In genomic region chr18:2660849-2661248, GRCh38 we compare ENCODE assay signal across 8 cellular contexts. TPM values are rescaled to one million over a fixed set of nuclear protein-coding genes. Genes with fewer than 3 reads are reported as not detected.
DNase-seq lines count a peak whose midpoint lies in the region; ATAC-seq and TF ChIP-seq lines count a peak whose summit lies in the region.
"Not testable (repeated sequence)": the region's sequence is repeated elsewhere in the genome, so short reads cannot be mapped to it uniquely, and the experiment has no call there.

No MANE protein-coding gene starts in this region.

- intact Hi-C loops in CD4-positive, alpha-beta memory T cell (cut with micrococcal nuclease); naive thymus-derived CD4-positive, alpha-beta T cell (cut with micrococcal nuclease): not testable (repeated sequence)

- peak overlapping the region; percentile 18 for H3K4me2 ChIP-seq in Loucy (ENCODE audit: low read depth, low read length, poor library complexity, severe bottlenecking)

- peak overlapping the region in 4 of 7 donors; percentile 77 to 87 (median 78) for H3K27ac Mint-ChIP-seq in CD4-positive, alpha-beta memory T cell
- peak overlapping the region; percentile 1 for H3K27ac Mint-ChIP-seq in T-helper 2 cell treated with Interferon-gamma antibody and Interleukin-4, amounts not matched to agents 5 μg/mL and 100 μg/mL, for 36 hours
- H3K27ac Mint-ChIP-seq in activated T-cell treated with anti-CD3 and anti-CD28 coated beads, Interleukin-2, amount 50 U/mL, for 24 hours: peak overlapping the region; percentile 74
- H3K27ac Mint-ChIP-seq in activated naive CD4-positive, alpha-beta T cell treated with anti-CD3 and anti-CD28 coated beads, Interleukin-2, amount 50 U/mL, for 24 hours: not testable (repeated sequence)
- H3K27ac Mint-ChIP-seq in effector memory CD8-positive, alpha-beta T cell: peak overlapping the region; percentile 21 to 76
- H3K27ac Mint-ChIP-seq in naive thymus-derived CD4-positive, alpha-beta T cell: peak overlapping the region in 6 of 9 donors; percentile 40 to 79 (median 68)
- H3K27ac Mint-ChIP-seq in stimulated activated memory B cell treated with anti-CD40 and anti-IgM and Interleukin-4, amounts not matched to agents 10 μg/mL and 1 μg/mL and 100 μg/mL, for 72 hours: peak overlapping the region; percentile 21

- CTCF ChIA-PET in CD4-positive, alpha-beta memory T cell (lab: Charles Lee; ENCODE audit: partially characterized antibody); naive thymus-derived CD4-positive, alpha-beta T cell (lab: Charles Lee): not testable (repeated sequence)

- not testable (repeated sequence) for H3K27ac ChIP-seq in CD4-positive, alpha-beta memory T cell (ENCODE audit: low read depth, low read length); naive thymus-derived CD4-positive, alpha-beta T cell (ENCODE audit: low read depth, low read length)

- H3K9me2 ChIP-seq in Loucy (replicated peaks; ENCODE audit: low read depth, low read length): not testable (repeated sequence)

- not testable (repeated sequence) for TF ChIP-seq CTCF in Loucy (conservative IDR thresholded peaks at IDR 0.05; ENCODE audit: low read length)

- H2AFZ ChIP-seq in Loucy (ENCODE audit: low read length): not testable (repeated sequence)

- peaks cover 63% of the 10 kb centered on the region for H3K4me1 ChIP-seq in CD4-positive, alpha-beta memory T cell (ENCODE audit: insufficient read depth, low read length)
- peaks cover 40% of the 10 kb centered on the region for H3K4me1 ChIP-seq in Loucy (ENCODE audit: insufficient read depth, low read length, poor library complexity, severe bottlenecking)
- peaks cover 36 to 44% of the 10 kb centered on the region in 2 donors for H3K4me1 ChIP-seq in naive thymus-derived CD4-positive, alpha-beta T cell (ENCODE audit: control insufficient read depth in 2 of 2, insufficient read depth in 2 of 2, low read length in 2 of 2)

- DNase-seq in CD4-positive, alpha-beta memory T cell; T-helper 2 cell treated with Interferon-gamma antibody and Interleukin-4, amounts not matched to agents 5 μg/mL and 100 μg/mL, for 36 hours (ENCODE audit: low spot score); activated T-cell treated with anti-CD3 and anti-CD28 coated beads, Interleukin-2, amount 50 U/mL, for 24 hours; effector memory CD8-positive, alpha-beta T cell; naive thymus-derived CD4-positive, alpha-beta T cell: not testable (repeated sequence)

- H3K9me3 ChIP-seq in CD4-positive, alpha-beta memory T cell (ENCODE audit: control insufficient read depth in 1 of 2, low read length in 2 of 2); Loucy (ENCODE audit: insufficient read depth, low read depth, low read length); naive thymus-derived CD4-positive, alpha-beta T cell (ENCODE audit: control insufficient read depth in 2 of 3, low read length in 3 of 3): not testable (repeated sequence)

- peaks cover 42 to 75% (median 57%) of the 10 kb centered on the region in 4 donors for H3K4me1 Mint-ChIP-seq in CD4-positive, alpha-beta memory T cell
- H3K4me1 Mint-ChIP-seq in T-helper 2 cell treated with Interferon-gamma antibody and Interleukin-4, amounts not matched to agents 5 μg/mL and 100 μg/mL, for 36 hours (ENCODE audit: low read depth): peaks cover 49% of the 10 kb centered on the region
- peaks cover 61% of the 10 kb centered on the region for H3K4me1 Mint-ChIP-seq in activated T-cell treated with anti-CD3 and anti-CD28 coated beads, Interleukin-2, amount 50 U/mL, for 24 hours (ENCODE audit: low read depth)
- H3K4me1 Mint-ChIP-seq in activated naive CD4-positive, alpha-beta T cell treated with anti-CD3 and anti-CD28 coated beads, Interleukin-2, amount 50 U/mL, for 24 hours: peaks cover 62% of the 10 kb centered on the region
- H3K4me1 Mint-ChIP-seq in effector memory CD8-positive, alpha-beta T cell (ENCODE audit: low read depth in 2 of 2): peaks cover 56 to 70% of the 10 kb centered on the region in 2 donors
- peaks cover 47 to 73% (median 67%) of the 10 kb centered on the region in 7 donors for H3K4me1 Mint-ChIP-seq in naive thymus-derived CD4-positive, alpha-beta T cell
- peaks cover 64% of the 10 kb centered on the region for H3K4me1 Mint-ChIP-seq in stimulated activated memory B cell treated with anti-CD40 and anti-IgM and Interleukin-4, amounts not matched to agents 10 μg/mL and 1 μg/mL and 100 μg/mL, for 72 hours

- H3K79me2 ChIP-seq in Loucy (ENCODE audit: insufficient read depth, low read length): peaks cover 97% of the 10 kb centered on the region

- POLR2A ChIA-PET in CD4-positive, alpha-beta memory T cell (lab: Charles Lee; ENCODE audit: partially characterized antibody): interaction anchor here (1.9 to 6.3 kb wide), 3 partner anchors 13 to 87 kb away, joined by 5 to 698 read pairs (median 261); partner anchors contain the start of genes METTL4 and NDC80
- POLR2A ChIA-PET in naive thymus-derived CD4-positive, alpha-beta T cell (lab: Charles Lee): interaction anchor here (6.3 kb wide), 1 partner anchor 19 kb away, joined by 424 read pairs; no protein-coding TSS in a partner anchor

- H3K36me3 ChIP-seq in CD4-positive, alpha-beta memory T cell (ENCODE audit: insufficient read depth, low read length); Loucy (ENCODE audit: insufficient read depth, low read length); naive thymus-derived CD4-positive, alpha-beta T cell (ENCODE audit: control insufficient read depth in 2 of 3, insufficient read depth in 3 of 3, low read length in 3 of 3): not testable (repeated sequence)

- H3K9me3 Mint-ChIP-seq in CD4-positive, alpha-beta memory T cell; T-helper 2 cell treated with Interferon-gamma antibody and Interleukin-4, amounts not matched to agents 5 μg/mL and 100 μg/mL, for 36 hours; activated T-cell treated with anti-CD3 and anti-CD28 coated beads, Interleukin-2, amount 50 U/mL, for 24 hours; activated naive CD4-positive, alpha-beta T cell treated with anti-CD3 and anti-CD28 coated beads, Interleukin-2, amount 50 U/mL, for 24 hours; effector memory CD8-positive, alpha-beta T cell; naive thymus-derived CD4-positive, alpha-beta T cell; stimulated activated memory B cell treated with anti-CD40 and anti-IgM and Interleukin-4, amounts not matched to agents 10 μg/mL and 1 μg/mL and 100 μg/mL, for 72 hours: not testable (repeated sequence)

- H3K4me3 ChIP-seq in CD4-positive, alpha-beta memory T cell (ENCODE audit: low read length in 2 of 2); Loucy (ENCODE audit: low read length, poor library complexity, severe bottlenecking); naive thymus-derived CD4-positive, alpha-beta T cell (ENCODE audit: low read length): not testable (repeated sequence)

- not testable (repeated sequence) for H3F3A ChIP-seq in Loucy (ENCODE audit: low read depth)

- peaks cover 91% of the 10 kb centered on the region for H4K20me1 ChIP-seq in Loucy (ENCODE audit: insufficient read depth, low read length, poor library complexity, severe bottlenecking)

- not testable (repeated sequence) for H3K27me3 Mint-ChIP-seq in CD4-positive, alpha-beta memory T cell; T-helper 2 cell treated with Interferon-gamma antibody and Interleukin-4, amounts not matched to agents 5 μg/mL and 100 μg/mL, for 36 hours (ENCODE audit: low read depth); activated T-cell treated with anti-CD3 and anti-CD28 coated beads, Interleukin-2, amount 50 U/mL, for 24 hours; activated naive CD4-positive, alpha-beta T cell treated with anti-CD3 and anti-CD28 coated beads, Interleukin-2, amount 50 U/mL, for 24 hours; effector memory CD8-positive, alpha-beta T cell; naive thymus-derived CD4-positive, alpha-beta T cell; stimulated activated memory B cell treated with anti-CD40 and anti-IgM and Interleukin-4, amounts not matched to agents 10 μg/mL and 1 μg/mL and 100 μg/mL, for 72 hours

- H3K9ac ChIP-seq in Loucy (ENCODE audit: low read depth, low read length, poor library complexity, severe bottlenecking): not testable (repeated sequence)

- peak overlapping the region in 7 of 8 donors; percentile 16 to 73 (median 50) for H3K4me3 Mint-ChIP-seq in CD4-positive, alpha-beta memory T cell
- H3K4me3 Mint-ChIP-seq in T-helper 2 cell treated with Interferon-gamma antibody and Interleukin-4, amounts not matched to agents 5 μg/mL and 100 μg/mL, for 36 hours: peak overlapping the region; percentile 9
- not testable (repeated sequence) for H3K4me3 Mint-ChIP-seq in activated T-cell treated with anti-CD3 and anti-CD28 coated beads, Interleukin-2, amount 50 U/mL, for 24 hours; stimulated activated memory B cell treated with anti-CD40 and anti-IgM and Interleukin-4, amounts not matched to agents 10 μg/mL and 1 μg/mL and 100 μg/mL, for 72 hours
- H3K4me3 Mint-ChIP-seq in activated naive CD4-positive, alpha-beta T cell treated with anti-CD3 and anti-CD28 coated beads, Interleukin-2, amount 50 U/mL, for 24 hours: peak overlapping the region; percentile 66
- H3K4me3 Mint-ChIP-seq in effector memory CD8-positive, alpha-beta T cell: peak overlapping the region; percentile 2 to 34
- H3K4me3 Mint-ChIP-seq in naive thymus-derived CD4-positive, alpha-beta T cell: peak overlapping the region; percentile 15 to 94 (median 57)

- not testable (repeated sequence) for H3K27me3 ChIP-seq in CD4-positive, alpha-beta memory T cell (ENCODE audit: insufficient read depth, low read length); Loucy (ENCODE audit: insufficient read depth, low read length, poor library complexity, severe bottlenecking); naive thymus-derived CD4-positive, alpha-beta T cell (ENCODE audit: control insufficient read depth in 2 of 2, insufficient read depth in 2 of 2, low read length in 2 of 2)

- H3K36me3 Mint-ChIP-seq in CD4-positive, alpha-beta memory T cell: peaks cover 34 to 54% of the 10 kb centered on the region in 2 donors
- H3K36me3 Mint-ChIP-seq in T-helper 2 cell treated with Interferon-gamma antibody and Interleukin-4, amounts not matched to agents 5 μg/mL and 100 μg/mL, for 36 hours (ENCODE audit: low read depth): peaks cover 64% of the 10 kb centered on the region
- peaks cover 76% of the 10 kb centered on the region for H3K36me3 Mint-ChIP-seq in activated T-cell treated with anti-CD3 and anti-CD28 coated beads, Interleukin-2, amount 50 U/mL, for 24 hours (ENCODE audit: low read depth)
- H3K36me3 Mint-ChIP-seq in activated naive CD4-positive, alpha-beta T cell treated with anti-CD3 and anti-CD28 coated beads, Interleukin-2, amount 50 U/mL, for 24 hours: peaks cover 25% of the 10 kb centered on the region
- peaks cover 64% of the 10 kb centered on the region for H3K36me3 Mint-ChIP-seq in effector memory CD8-positive, alpha-beta T cell (ENCODE audit: insufficient read depth)
- peaks cover 7 to 38% (median 31%) of the 10 kb centered on the region in 5 donors for H3K36me3 Mint-ChIP-seq in naive thymus-derived CD4-positive, alpha-beta T cell
- H3K36me3 Mint-ChIP-seq in stimulated activated memory B cell treated with anti-CD40 and anti-IgM and Interleukin-4, amounts not matched to agents 10 μg/mL and 1 μg/mL and 100 μg/mL, for 72 hours: peaks cover 41% of the 10 kb centered on the region

- ATAC-seq in effector memory CD8-positive, alpha-beta T cell (replicated peaks); naive thymus-derived CD4-positive, alpha-beta T cell; stimulated activated memory B cell treated with anti-CD40 and anti-IgM and Interleukin-4, amounts not matched to agents 10 μg/mL and 1 μg/mL and 100 μg/mL, for 72 hours: not testable (repeated sequence)

RNA-seq across cellular contexts. Expression of gene SMCHD1, which starts 5.3 kb away (rescaled TPM):
- total RNA-seq in CD4-positive, alpha-beta memory T cell: 100 to 1,000 TPM; 268 to 288 TPM
- 10 to 100 TPM; 22.1 to 60.9 TPM for polyA plus RNA-seq in CD4-positive, alpha-beta memory T cell
- 100 to 1,000 TPM; 181 to 305 (median 236) TPM for total RNA-seq in naive thymus-derived CD4-positive, alpha-beta T cell
- 10 to 100 TPM; 41.4 to 51.5 TPM for polyA plus RNA-seq in naive thymus-derived CD4-positive, alpha-beta T cell
